Comparison of ENCODE assay signal across 26 cellular contexts in the genomic region with DNA sequence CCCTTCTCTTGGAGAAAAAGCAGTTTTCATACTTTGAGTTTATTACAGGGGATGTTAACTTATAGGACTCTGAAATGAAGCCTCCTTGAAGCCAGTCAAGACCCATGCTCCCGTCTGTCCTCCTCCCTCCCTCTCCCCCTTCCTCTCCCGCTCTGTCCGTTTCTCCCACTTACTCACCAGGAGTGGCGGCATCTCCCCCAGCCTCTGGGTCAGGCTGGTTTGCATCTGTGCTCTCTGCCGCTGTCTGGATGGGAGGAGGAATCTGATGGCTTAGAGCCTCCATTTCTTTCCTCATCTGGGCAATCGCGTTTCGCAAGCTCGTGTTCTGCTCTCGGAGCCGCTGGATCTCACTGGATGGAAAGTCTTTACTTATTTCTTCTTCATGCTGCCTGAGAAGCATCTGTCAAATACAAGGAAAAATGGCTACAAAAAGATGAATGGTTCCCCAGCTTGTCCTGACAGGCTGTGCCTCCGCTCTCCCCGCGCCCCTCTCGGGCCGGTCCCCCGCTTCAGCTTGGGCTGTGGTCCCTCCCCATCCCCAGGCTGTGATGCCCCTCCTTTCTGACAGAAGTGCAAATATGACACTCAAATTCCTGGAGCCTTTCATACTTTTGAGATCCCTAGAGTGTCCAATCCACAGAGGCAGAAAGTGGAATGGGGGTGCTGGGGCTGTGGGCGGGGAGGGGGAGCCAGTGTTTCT.
"Had no signal": no experiment of that assay in that cellular context is flagged by ENCODE, and none has a peak within 500 bp of the region (broad histone marks: within the 10 kb centered on the region; RNA-seq: fewer than 3 reads in every experiment).

No MANE protein-coding gene starts in this region.

- ATAC-seq: activated CD4-positive, CD25-positive, alpha-beta regulatory T cell treated with anti-CD3 and anti-CD28 coated beads, Interleukin-2, amount 50 U/mL, for 24 hours; natural killer cell; right lobe of liver; stimulated activated naive CD8-positive, alpha-beta T cell treated with anti-CD3 and anti-CD28 coated beads, Interleukin-15, Interleukin-2, amounts not matched to agents 100 U/mL and 50 U/mL, for 24 hours; T-helper 17 cell had no signal

- H3K4me3 ChIP-seq: right lobe of liver, thoracic aorta, uterus had no signal

- H3K9me3 Mint-ChIP-seq: activated CD4-positive, alpha-beta memory T cell treated with anti-CD3 and anti-CD28 coated beads for 36 hours; activated CD4-positive, alpha-beta T cell treated with anti-CD3 and anti-CD28 coated beads, Interleukin-2, amount 10 ng/mL, durations not matched to agents 24 days and 14 days; activated naive CD4-positive, alpha-beta T cell treated with anti-CD3 and anti-CD28 coated beads for 36 hours; activated T-helper 1 cell treated with anti-CD3 and anti-CD28 coated beads, Interleukin-12 subunit alpha, Interleukin-12 subunit beta, Interleukin-2, Interleukin-4 antibody, amounts not matched to agents 30 ng/mL and 10 ng/mL and 1 ng/mL, durations not matched to agents 14 hours and 24 hours and 36 hours; memory B cell; natural killer cell had no signal

- FAIRE-seq: bronchial epithelial cell, colon, endometrium, frontal cortex had no signal

- H3K27ac Mint-ChIP-seq: activated CD4-positive, alpha-beta memory T cell treated with anti-CD3 and anti-CD28 coated beads for 36 hours; activated CD4-positive, alpha-beta T cell treated with anti-CD3 and anti-CD28 coated beads, Interleukin-2, amount 10 ng/mL, durations not matched to agents 24 days and 14 days; activated naive CD4-positive, alpha-beta T cell treated with anti-CD3 and anti-CD28 coated beads for 36 hours; activated T-helper 1 cell treated with anti-CD3 and anti-CD28 coated beads, Interleukin-12 subunit alpha, Interleukin-12 subunit beta, Interleukin-2, Interleukin-4 antibody, amounts not matched to agents 30 ng/mL and 10 ng/mL and 1 ng/mL, durations not matched to agents 14 hours and 24 hours and 36 hours; memory B cell; natural killer cell; T-helper 17 cell; type B pancreatic cell had no signal

- DNase-seq: activated CD4-positive, alpha-beta memory T cell treated with anti-CD3 and anti-CD28 coated beads for 36 hours; activated CD4-positive, alpha-beta T cell treated with anti-CD3 and anti-CD28 coated beads, Interleukin-2, amount 10 ng/mL, durations not matched to agents 24 days and 14 days; activated CD8-positive, alpha-beta memory T cell treated with anti-CD3 and anti-CD28 coated beads, Interleukin-2, amount 50 U/mL, for 4 hours; activated effector memory CD4-positive, alpha-beta T cell treated with anti-CD3 and anti-CD28 coated beads, Interleukin-2, amount 50 U/mL, for 16 hours; activated naive CD4-positive, alpha-beta T cell treated with anti-CD3 and anti-CD28 coated beads for 36 hours; activated T-cell treated with anti-CD3 and anti-CD28 coated beads, Interleukin-2, amount 50 U/mL, for 1 hour; dermis blood vessel endothelial cell; effector CD4-positive, alpha-beta T cell; natural killer cell; stimulated activated CD4-positive, alpha-beta T cell treated with anti-CD3 and anti-CD28 coated beads, Interleukin-12 subunit alpha, Interleukin-12 subunit beta, amount 100 ng/mL, for 4 hours; stimulated activated CD4-positive, alpha-beta T cell treated with anti-CD3 and anti-CD28 coated beads, Interleukin-4, amount 100 ng/mL, for 1 hour; stimulated activated naive CD8-positive, alpha-beta T cell treated with anti-CD3 and anti-CD28 coated beads, Interleukin-15, Interleukin-2, amounts not matched to agents 100 U/mL and 50 U/mL, for 24 hours; T-helper 17 cell; T1000; uterus; WERI-Rb-1 had no signal

- H3K4me3 Mint-ChIP-seq: activated CD4-positive, alpha-beta memory T cell treated with anti-CD3 and anti-CD28 coated beads for 36 hours; activated CD4-positive, alpha-beta T cell treated with anti-CD3 and anti-CD28 coated beads, Interleukin-2, amount 10 ng/mL, durations not matched to agents 24 days and 14 days; activated naive CD4-positive, alpha-beta T cell treated with anti-CD3 and anti-CD28 coated beads for 36 hours; activated T-helper 1 cell treated with anti-CD3 and anti-CD28 coated beads, Interleukin-12 subunit alpha, Interleukin-12 subunit beta, Interleukin-2, Interleukin-4 antibody, amounts not matched to agents 30 ng/mL and 10 ng/mL and 1 ng/mL, durations not matched to agents 14 hours and 24 hours and 36 hours; memory B cell; natural killer cell; T-helper 17 cell; type B pancreatic cell had no signal

- H3K36me3 ChIP-seq: uterus had no signal

- H3K27ac ChIP-seq: right lobe of liver, thoracic aorta, uterus, WERI-Rb-1 had no signal

- H3K27me3 ChIP-seq: right lobe of liver, uterus had no signal

- H3K4me1 ChIP-seq: uterus had no signal

- H3K4me1 Mint-ChIP-seq: natural killer cell had no signal

- H3K27me3 Mint-ChIP-seq: activated CD4-positive, alpha-beta memory T cell treated with anti-CD3 and anti-CD28 coated beads for 36 hours; activated CD4-positive, alpha-beta T cell treated with anti-CD3 and anti-CD28 coated beads, Interleukin-2, amount 10 ng/mL, durations not matched to agents 24 days and 14 days; memory B cell; T-helper 17 cell; type B pancreatic cell had no signal

- H3K36me3 Mint-ChIP-seq: natural killer cell had no signal

- H3K9me3 ChIP-seq: right lobe of liver, thoracic aorta, uterus had no signal
